Comparison of ENCODE assay signal across 8 cellular contexts in the genomic region with DNA sequence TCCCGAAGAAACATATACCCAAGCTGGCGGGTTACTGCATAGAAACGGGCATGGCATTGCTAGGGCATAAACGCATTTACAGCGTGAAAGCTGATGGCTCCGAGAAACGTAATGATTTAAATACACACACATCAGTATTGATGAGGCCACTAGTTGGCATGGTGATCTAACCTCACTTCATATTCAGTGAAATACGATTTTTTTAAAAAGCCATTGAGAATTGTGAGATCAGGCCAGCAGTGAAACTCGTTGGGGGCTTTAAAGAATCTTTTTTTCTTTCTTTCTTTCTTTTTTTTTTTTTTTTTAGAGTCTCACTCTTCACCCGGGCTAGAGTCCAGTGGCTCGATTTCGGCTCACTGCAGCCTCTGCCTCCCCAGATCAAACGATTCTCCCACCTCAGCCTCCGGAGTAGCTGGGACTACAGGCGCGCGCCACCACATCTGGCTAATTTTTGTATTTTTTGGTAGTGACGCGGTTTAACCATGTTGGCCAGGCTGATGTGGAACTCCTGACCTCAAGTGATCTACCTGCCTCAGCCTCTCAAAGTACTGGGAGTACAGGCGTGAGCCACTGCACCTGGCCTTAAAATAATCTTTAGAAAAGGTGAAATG. TPM values are rescaled to one million over a fixed set of nuclear protein-coding genes. Genes with fewer than 3 reads are reported as not detected.
DNase-seq lines count a peak whose midpoint lies in the region; ATAC-seq, FAIRE-seq and TF ChIP-seq lines count a peak whose summit lies in the region.

No MANE protein-coding gene starts in this region.

- TF ChIP-seq CTCF in K562 (IDR thresholded peaks at IDR 0.05 in 2 of 3, conservative IDR thresholded peaks at IDR 0.05 in 1 of 3; ENCODE audit: insufficient read depth in 2 of 3, low read depth in 1 of 3, low read length in 3 of 3) = no peak
- TF ChIP-seq CTCF in lung (IDR thresholded peaks at IDR 0.05; ENCODE audit: control extremely low read depth, extremely low read depth) = no peak
- TF ChIP-seq CTCF in uterus (IDR thresholded peaks at IDR 0.05) = no peak

- POLR2A ChIA-PET in K562 (lab: Yijun Ruan, JAX) = interaction anchor here (0.7 to 1.8 kb wide), 5 partner anchors 9 to 410 kb away, joined by 3 to 6 read pairs (median 4); no protein-coding TSS in a partner anchor

- H3K27ac Mint-ChIP-seq in activated naive CD8-positive, alpha-beta T cell = no peak overlapping the region
- no peak overlapping the region for H3K27ac Mint-ChIP-seq in activated naive CD8-positive, alpha-beta T cell treated with anti-CD3 and anti-CD28 coated beads for 36 hours

- peaks cover 5% of the 10 kb centered on the region; the same call in 1 of the 2 replicates for H4K20me1 ChIP-seq in K562 (replicated peaks; ENCODE audit: control insufficient read depth, insufficient read depth, low read length)

- no peaks in the 10 kb centered on the region; the same call in 1 of the 3 replicates for H3K79me2 ChIP-seq in K562 (ENCODE audit: control insufficient read depth, insufficient read depth, low read length)

- H3K4me1 Mint-ChIP-seq in activated naive CD8-positive, alpha-beta T cell (ENCODE audit: low read depth) = peaks cover 33% of the 10 kb centered on the region
- peaks cover 13% of the 10 kb centered on the region for H3K4me1 Mint-ChIP-seq in activated naive CD8-positive, alpha-beta T cell treated with anti-CD3 and anti-CD28 coated beads for 36 hours

- peaks cover 11 to 45% of the 10 kb centered on the region in 2 experiments; a peak in 4 of 5 replicates for H3K4me1 ChIP-seq in K562 (replicated peaks in 1 of 2; ENCODE audit: control insufficient read depth in 2 of 2, insufficient read depth in 2 of 2, low read length in 2 of 2)
- H3K4me1 ChIP-seq in lung (ENCODE audit: control insufficient read depth in 2 of 2, insufficient read depth in 2 of 2, low read length in 2 of 2) = peaks cover 10 to 17% of the 10 kb centered on the region in 2 donors
- peaks cover 7 to 12% of the 10 kb centered on the region in 2 donors for H3K4me1 ChIP-seq in uterus

- CTCF ChIA-PET in K562 (lab: Yijun Ruan, JAX; ENCODE audit: low intra/inter-chr PET ratio) = no interaction called here

- TF ChIP-seq POLR2A in K562 (conservative IDR thresholded peaks at IDR 0.05) = no peak
- no peak for TF ChIP-seq POLR2A in uterus (IDR thresholded peaks at IDR 0.05)

- H3K27me3 ChIP-seq in K562 (ENCODE audit: control insufficient read depth in 2 of 2, insufficient read depth in 2 of 2, low read length in 2 of 2) = peaks cover 0 to 12% of the 10 kb centered on the region in 2 experiments; a peak in 2 of 5 replicates
- no peaks in the 10 kb centered on the region for H3K27me3 ChIP-seq in lung (ENCODE audit: control insufficient read depth, insufficient read depth)
- H3K27me3 ChIP-seq in uterus = no peaks in the 10 kb centered on the region

- H3K4me3 ChIP-seq in K562 = peak overlapping the region; percentile 56; the same call in 1 of the 2 replicates
- no peak overlapping the region for H3K4me3 ChIP-seq in lung
- H3K4me3 ChIP-seq in uterus = peak overlapping the region; percentile 71 to 76

- H3K9me3 ChIP-seq in K562 (replicated peaks; ENCODE audit: control insufficient read depth, insufficient read depth, low read depth, low read length) (no peaks in the 10 kb centered on the region), lung (ENCODE audit: control insufficient read depth in 2 of 2, insufficient read depth in 1 of 2, low read length in 1 of 2) (no peaks in the 10 kb centered on the region), uterus (no peaks in the 10 kb centered on the region)

- H2AFZ ChIP-seq in K562 (ENCODE audit: low read depth, low read length) = peak overlapping the region; percentile 91

- no peaks in the 10 kb centered on the region for H3K36me3 Mint-ChIP-seq in activated naive CD8-positive, alpha-beta T cell
- H3K36me3 Mint-ChIP-seq in activated naive CD8-positive, alpha-beta T cell treated with anti-CD3 and anti-CD28 coated beads for 36 hours = peaks cover 2% of the 10 kb centered on the region

- H3K4me3 Mint-ChIP-seq in activated naive CD8-positive, alpha-beta T cell = peak overlapping the region; percentile 88
- no peak overlapping the region for H3K4me3 Mint-ChIP-seq in activated naive CD8-positive, alpha-beta T cell treated with anti-CD3 and anti-CD28 coated beads for 36 hours

- intact Hi-C loops in K562 (cut with micrococcal nuclease) (no loop called here), uterus (cut with DNase I; ENCODE audit: low total_unique reads) (no loop called here)

- peak overlapping the region; percentile 41; the same call in 1 of the 2 replicates for H3K4me2 ChIP-seq in K562 (ENCODE audit: insufficient read depth, low read length)

- DNase-seq in activated naive CD8-positive, alpha-beta T cell treated with anti-CD3 and anti-CD28 coated beads for 36 hours = no peak
- DNase-seq in K562 (ENCODE audit: extremely low read depth in 1 of 4, low spot score in 3 of 4) = no peak
- DNase-seq in lung (ENCODE audit: low spot score) = no peak
- DNase-seq in uterus = no peak
- no peak for DNase-seq in NCI-H345 (lab: John Stamatoyannopoulos, UW)
- no peak for DNase-seq in AG08395 (ENCODE audit: low spot score)

- in situ Hi-C loops in K562 (cut with MboI) = no loop called here

- no peak for TF ChIP-seq EP300 in K562 (IDR thresholded peaks at IDR 0.05; ENCODE audit: low read length)

- ATAC-seq in K562 (no peak), lung (ENCODE audit: insufficient read depth, low FRiP score) (no peak), GM21515 (IDR thresholded peaks at IDR 0.05; ENCODE audit: unreplicated experiment) (no peak)

- H3K9me3 Mint-ChIP-seq in activated naive CD8-positive, alpha-beta T cell (ENCODE audit: low read depth) = no peaks in the 10 kb centered on the region
- no peaks in the 10 kb centered on the region for H3K9me3 Mint-ChIP-seq in activated naive CD8-positive, alpha-beta T cell treated with anti-CD3 and anti-CD28 coated beads for 36 hours

- H3K9ac ChIP-seq in K562 (ENCODE audit: insufficient read depth in 1 of 2, low read depth in 2 of 2, low read length in 2 of 2) = peak overlapping the region; percentile 75 to 87; a peak in 2 of 4 replicates

- BruUV-seq in K562 (replicated peaks; lab: Mats Ljungman, UMichigan) = no TSS peak

- no peak for FAIRE-seq in K562 (lab: Jason Lieb, UNC)

- H3K27me3 Mint-ChIP-seq in activated naive CD8-positive, alpha-beta T cell = no peaks in the 10 kb centered on the region
- no peaks in the 10 kb centered on the region for H3K27me3 Mint-ChIP-seq in activated naive CD8-positive, alpha-beta T cell treated with anti-CD3 and anti-CD28 coated beads for 36 hours

- H3K27ac ChIP-seq in K562 (ENCODE audit: extremely low read depth, low read depth, low read length) (no peak overlapping the region; the same call in 2 of the 3 replicates), lung (ENCODE audit: low read depth in 1 of 2, low read length in 1 of 2) (peak overlapping the region; percentile 99), uterus (peak overlapping the region; percentile 99 to 100)

- 78% methylated on average over 16 of the region's 20 CpGs for WGBS in K562 (ENCODE audit: insufficient coverage, low coverage, missing lambda C conversion rate)
- WGBS in lung, 2 donors = 51 to 62% methylated on average over 20 of the region's 20 CpGs

- peaks cover 3% of the 10 kb centered on the region for H3K9me1 ChIP-seq in K562 (ENCODE audit: control insufficient read depth, insufficient read depth, low read length)

- no peak for TF ChIP-seq RAD21 in K562 (CRISPR knock-in tag; conservative IDR thresholded peaks at IDR 0.05 in 1 of 2, IDR thresholded peaks at IDR 0.05 in 1 of 2)

- H3K36me3 ChIP-seq in K562 (ENCODE audit: control insufficient read depth, insufficient read depth, low read length) = no peaks in the 10 kb centered on the region
- no peaks in the 10 kb centered on the region for H3K36me3 ChIP-seq in lung (ENCODE audit: control insufficient read depth in 2 of 2, insufficient read depth in 2 of 2, low read length in 2 of 2)
- no peaks in the 10 kb centered on the region for H3K36me3 ChIP-seq in uterus

TF ChIP-seq in K562, 482 proteins besides CTCF, POLR2A, EP300 and RAD21 (continues in another document):
- TF ChIP-seq ZNF77 (CRISPR knock-in tag; IDR thresholded peaks at IDR 0.05) (no peak), RB1 (IDR thresholded peaks at IDR 0.05; ENCODE audit: low read depth) (no peak), SIRT6 (IDR thresholded peaks at IDR 0.05; ENCODE audit: low read depth, low read length) (no peak), HMGN3 (IDR thresholded peaks at IDR 0.05; ENCODE audit: borderline replicate concordance, extremely low read depth, insufficient read length, low read depth, low read length) (no peak), CCNT2 (IDR thresholded peaks at IDR 0.05; ENCODE audit: borderline replicate concordance, extremely low read depth, insufficient read length, low read depth, low read length) (no peak), CBX2 (IDR thresholded peaks at IDR 0.05; ENCODE audit: insufficient read depth, low read length, poor library complexity, severe bottlenecking) (no peak)

RNA-seq across cellular contexts. Expression of a gene that starts 2.4 kb away (rescaled TPM):
- total RNA-seq in activated naive CD8-positive, alpha-beta T cell treated with anti-CD3 and anti-CD28 coated beads for 36 hours = 1 to 10 TPM; 9.0 to 9.4 TPM
- 2.6 and 6.2 TPM in 2 replicates for total RNA-seq in K562 (2011; cell fraction: chromatin; rRNA removed; ENCODE audit: low replicate concordance)
- 3.9 and 7.0 TPM in 2 replicates for total RNA-seq in K562 (2011; cell fraction: nucleolus; rRNA removed)
- total RNA-seq in K562 (2011; cell fraction: nucleoplasm; rRNA removed) = 3.3 and 4.1 TPM in 2 replicates
- total RNA-seq in K562 (2014; rRNA removed) = 2.9 and 3.0 TPM in 2 replicates
- total RNA-seq in K562 (2014; rRNA removed; fragmentation: Illumina TruSeq; extraction: Trizol) = 1.1 and 1.3 TPM in 2 replicates
- total RNA-seq in K562 (2015; rRNA removed; fragmentation: Illumina TruSeq; extraction: Trizol) = 0.90 and 0.94 TPM in 2 replicates
- total RNA-seq in K562 (2021) = 2.1 and 2.5 TPM in 2 replicates
- 1.8 TPM in 2 replicates for polyA plus RNA-seq in K562 (2011; rRNA removed)
- polyA plus RNA-seq in K562 (2011; cell fraction: cytosol; rRNA removed) = 3.3 and 3.7 TPM in 2 replicates
- polyA plus RNA-seq in K562 (2011; cell fraction: nucleus; rRNA removed) = 4.6 and 5.7 TPM in 2 replicates
- polyA plus RNA-seq in K562 (2012) = 1.7 and 4.1 TPM in 2 replicates
- 1.4 and 1.6 TPM in 2 replicates for polyA plus RNA-seq in K562 (2014; fragmentation: Illumina TruSeq; extraction: Trizol)
- polyA plus RNA-seq in K562 (2014; fragmentation: Nextera tagmentation; extraction: Ambion mirVana) = under 1 TPM; 0.13 to 0.23 TPM
- polyA plus RNA-seq in K562 (2014; rRNA removed) = 1.8 and 2.9 TPM in 2 replicates
- polyA minus RNA-seq in K562 (2011; rRNA and poly(A)+ RNA removed) = 3.4 and 3.7 TPM in 2 replicates
- 2.0 and 4.6 TPM in 2 replicates for polyA minus RNA-seq in K562 (2011; cell fraction: cytosol; rRNA and poly(A)+ RNA removed)
- 3.8 and 4.7 TPM in 2 replicates for polyA minus RNA-seq in K562 (2011; cell fraction: nucleus; rRNA and poly(A)+ RNA removed)
- total RNA-seq in lung = 10 to 100 TPM; 39.1 to 58.8 TPM
- polyA plus RNA-seq in lung = 10 to 100 TPM; 11.8 to 32.5 TPM
- total RNA-seq in uterus = 10 to 100 TPM; 22.4 to 48.4 (median 29.3) TPM
